8 cellular contexts compared by ENCODE assay signal in genomic region chr17:49494937-49495841, GRCh38. TPM values are rescaled to one million over a fixed set of nuclear protein-coding genes. Genes with fewer than 3 reads are reported as not detected.
DNase-seq lines count a peak whose midpoint lies in the region; ATAC-seq and TF ChIP-seq lines count a peak whose summit lies in the region.

Gene NGFR, plus strand, starts transcription at chr17:49495293. Its CDS starts 125 bp downstream, at chr17:49495418.

- TF ChIP-seq CTCF in fibroblast of pulmonary artery (IDR thresholded peaks at IDR 0.05; ENCODE audit: low read length, missing control alignments) = no peak

- peaks cover 57% of the 10 kb centered on the region for H3K27me3 Mint-ChIP-seq in CD4-positive, CD25-positive, alpha-beta regulatory T cell
- peaks cover 18 to 34% of the 10 kb centered on the region in 2 donors for H3K27me3 Mint-ChIP-seq in natural killer cell treated with Interleukin-12 subunit alpha and Interleukin-12 subunit beta and Interleukin-15 and Interleukin-18, amount 100 ng/mL, for 72 hours

- H3K27ac ChIP-seq in CD4-positive, CD25-positive, alpha-beta regulatory T cell (ENCODE audit: insufficient read depth, low read length, poor library complexity, severe bottlenecking) = no peak within 1 kb of the TSS
- no peak within 1 kb of the TSS for H3K27ac ChIP-seq in thymus (ENCODE audit: low read depth)

- peaks cover 21% of the 10 kb centered on the region for H3K27me3 ChIP-seq in CD4-positive, CD25-positive, alpha-beta regulatory T cell (ENCODE audit: control insufficient read depth, insufficient read depth, low read length)
- peaks cover 50% of the 10 kb centered on the region for H3K27me3 ChIP-seq in thymus (ENCODE audit: control insufficient read depth, insufficient read depth)

- H3K36me3 ChIP-seq in CD4-positive, CD25-positive, alpha-beta regulatory T cell (ENCODE audit: control insufficient read depth, insufficient read depth, low read length) = no peaks in the 10 kb centered on the region
- H3K36me3 ChIP-seq in thymus (ENCODE audit: control insufficient read depth, insufficient read depth) = no peaks in the 10 kb centered on the region

- H3K9me3 ChIP-seq in CD4-positive, CD25-positive, alpha-beta regulatory T cell (ENCODE audit: control insufficient read depth in 2 of 2, low read length in 2 of 2) = no peaks in the 10 kb centered on the region
- no peaks in the 10 kb centered on the region for H3K9me3 ChIP-seq in thymus (ENCODE audit: control insufficient read depth)

- peak within 1 kb of the TSS; percentile 71 to 87 (median 76) for H3K4me3 Mint-ChIP-seq in CD4-positive, CD25-positive, alpha-beta regulatory T cell
- H3K4me3 Mint-ChIP-seq in natural killer cell treated with Interleukin-12 subunit alpha and Interleukin-12 subunit beta and Interleukin-15 and Interleukin-18, amount 100 ng/mL, for 72 hours = peak within 1 kb of the TSS; percentile 80

- peak; percentile 38 to 48 for ATAC-seq in CD4-positive, CD25-positive, alpha-beta regulatory T cell (ENCODE audit: low read depth in 2 of 2)
- ATAC-seq in GM21737 (IDR thresholded peaks at IDR 0.05; ENCODE audit: unreplicated experiment) (peak; percentile 51), GM21619 (IDR thresholded peaks at IDR 0.05; ENCODE audit: unreplicated experiment) (no peak)
- ATAC-seq in natural killer cell treated with Interleukin-12 subunit alpha and Interleukin-12 subunit beta and Interleukin-15 and Interleukin-18, amount 100 ng/mL, for 72 hours = peak; percentile 83 to 91

- H3K27ac Mint-ChIP-seq in CD4-positive, CD25-positive, alpha-beta regulatory T cell = peak within 1 kb of the TSS in 1 of 3 donors; percentile 60
- peak within 1 kb of the TSS in 1 of 2 donors; percentile 8 for H3K27ac Mint-ChIP-seq in natural killer cell treated with Interleukin-12 subunit alpha and Interleukin-12 subunit beta and Interleukin-15 and Interleukin-18, amount 100 ng/mL, for 72 hours

- no peak within 1 kb of the TSS for H3K4me3 ChIP-seq in CD4-positive, CD25-positive, alpha-beta regulatory T cell (ENCODE audit: low read depth, low read length)
- peak within 1 kb of the TSS; percentile 12 for H3K4me3 ChIP-seq in fibroblast of pulmonary artery (replicated peaks; ENCODE audit: low read depth, low read length)
- peak within 1 kb of the TSS; percentile 52 for H3K4me3 ChIP-seq in thymus (ENCODE audit: low read length)

- H3K4me1 ChIP-seq in CD4-positive, CD25-positive, alpha-beta regulatory T cell (ENCODE audit: control insufficient read depth, insufficient read depth, low read length, poor library complexity, severe bottlenecking) = peaks cover 36% of the 10 kb centered on the region
- H3K4me1 ChIP-seq in thymus (ENCODE audit: control insufficient read depth, insufficient read depth, low read length) = peaks cover 12% of the 10 kb centered on the region

- DNase-seq in CD4-positive, CD25-positive, alpha-beta regulatory T cell = peak; percentile 43 to 49 (median 44)
- DNase-seq in NCI-H748 (lab: John Stamatoyannopoulos, UW; ENCODE audit: unreplicated experiment) (peak; percentile 70), fibroblast of pulmonary artery (ENCODE audit: low read depth) (no peak)
- DNase-seq in activated T-cell treated with anti-CD3 and anti-CD28 coated beads, Interleukin-2, amount 50 U/mL, for 1 hour = peak; percentile 70
- DNase-seq in natural killer cell treated with Interleukin-12 subunit alpha and Interleukin-12 subunit beta and Interleukin-15 and Interleukin-18, amount 100 ng/mL, for 72 hours (ENCODE audit: low spot score) = peak; percentile 81

- no peaks in the 10 kb centered on the region for H3K9me3 Mint-ChIP-seq in CD4-positive, CD25-positive, alpha-beta regulatory T cell
- H3K9me3 Mint-ChIP-seq in natural killer cell treated with Interleukin-12 subunit alpha and Interleukin-12 subunit beta and Interleukin-15 and Interleukin-18, amount 100 ng/mL, for 72 hours = no peaks in the 10 kb centered on the region

- H3K36me3 Mint-ChIP-seq in CD4-positive, CD25-positive, alpha-beta regulatory T cell = no peaks in the 10 kb centered on the region
- H3K36me3 Mint-ChIP-seq in natural killer cell treated with Interleukin-12 subunit alpha and Interleukin-12 subunit beta and Interleukin-15 and Interleukin-18, amount 100 ng/mL, for 72 hours = no peaks in the 10 kb centered on the region

- H3K4me1 Mint-ChIP-seq in CD4-positive, CD25-positive, alpha-beta regulatory T cell = peaks cover 4 to 36% (median 8%) of the 10 kb centered on the region in 4 donors
- H3K4me1 Mint-ChIP-seq in natural killer cell treated with Interleukin-12 subunit alpha and Interleukin-12 subunit beta and Interleukin-15 and Interleukin-18, amount 100 ng/mL, for 72 hours (ENCODE audit: low read depth in 2 of 2) = peaks cover 14 to 18% of the 10 kb centered on the region in 2 donors

- under 1% methylated on average over 81 of the region's 81 CpGs for WGBS in thymus

RNA-seq across cellular contexts. Expression of gene NGFR, which starts in this region (rescaled TPM):
- 0.32 TPM for total RNA-seq in CD4-positive, CD25-positive, alpha-beta regulatory T cell
- polyA plus RNA-seq in CD4-positive, CD25-positive, alpha-beta regulatory T cell = not detected
- under 1 TPM in 1 of 2 donors, not detected in 1; 0.26 TPM for total RNA-seq in natural killer cell treated with Interleukin-12 subunit alpha and Interleukin-12 subunit beta and Interleukin-15 and Interleukin-18, amount 100 ng/mL, for 72 hours
- polyA plus RNA-seq in thymus = 5.0 TPM

Comparison
In these comparisons a context has a peak if more than half of its experiments do, and no peak if none do; other contexts are left out.
1. Peak in DNase-seq and ATAC-seq in CD4-positive, CD25-positive, alpha-beta regulatory T cell; RNA of the gene not detected or under 1 TPM.
2. Peak in DNase-seq and ATAC-seq in natural killer cell treated with Interleukin-12 subunit alpha and Interleukin-12 subunit beta and Interleukin-15 and Interleukin-18, amount 100 ng/mL, for 72 hours; RNA of the gene not detected or under 1 TPM.